In genomic region chr4:99201687-99202086, GRCh38 we compare ENCODE assay signal across 14 cellular contexts. TPM values are rescaled to one million over a fixed set of nuclear protein-coding genes. Genes with fewer than 3 reads are reported as not detected.
DNase-seq lines count a peak whose midpoint lies in the region; ATAC-seq and TF ChIP-seq lines count a peak whose summit lies in the region.
"Had no signal": no experiment of that assay in that cellular context is flagged by ENCODE, and none has a peak within 500 bp of the region (broad histone marks: within the 10 kb centered on the region; RNA-seq: fewer than 3 reads in every experiment).

No MANE protein-coding gene starts in this region.

- H3K79me2 ChIP-seq in Karpas-422 (ENCODE audit: low read length) = no peaks in the 10 kb centered on the region

- H3K36me3 ChIP-seq in Karpas-422 (ENCODE audit: insufficient read depth, low read length) (no peaks in the 10 kb centered on the region), thoracic aorta (no peaks in the 10 kb centered on the region)

- H3K27ac ChIP-seq in Karpas-422 (ENCODE audit: low read length) (no peak overlapping the region), thoracic aorta (peak overlapping the region; percentile 68 to 72)

- H3K4me1 ChIP-seq in Karpas-422 (ENCODE audit: low read length) (no peaks in the 10 kb centered on the region), thoracic aorta (ENCODE audit: control insufficient read depth in 1 of 2, low read depth in 2 of 2) (peaks cover 7 to 37% of the 10 kb centered on the region in 2 donors)

- no peaks in the 10 kb centered on the region for H4K20me1 ChIP-seq in Karpas-422 (ENCODE audit: insufficient read depth, low read depth, low read length)

- no peak overlapping the region for H3K9ac ChIP-seq in Karpas-422 (ENCODE audit: low read length)

- no peak overlapping the region for H3K4me3 ChIP-seq in Karpas-422 (ENCODE audit: low read length)
- H3K4me3 ChIP-seq in thoracic aorta = no peak overlapping the region

- DNase-seq in Karpas-422 (peak; percentile 47), dedifferentiated amniotic fluid mesenchymal stem cell (ENCODE audit: extremely low spot score) (peak; percentile 74), left kidney (ENCODE audit: low read depth, low spot score) (peak; percentile 14), thoracic aorta (ENCODE audit: low spot score) (no peak), kidney tubule cell (ENCODE audit: low spot score) (no peak), SHP77 treated with DMSO at 0.1 percent for 48 hours (lab: John Stamatoyannopoulos, UW) (no peak)
- no peak for DNase-seq in activated CD4-positive, alpha-beta T cell treated with anti-CD3 and anti-CD28 coated beads, Interleukin-2, amount 50 U/mL, for 48 hours
- DNase-seq: activated CD4-positive, alpha-beta T cell treated with anti-CD3 and anti-CD28 coated beads, Interleukin-2, amount 10 ng/mL, durations not matched to agents 7 days and 5 days; DMS79 treated with DMSO at 0.1 percent for 48 hours; natural killer cell; NCI-H1417 treated with DMSO at 0.1 percent for 48 hours; NK-92 treated with Interleukin-12 subunit alpha and Interleukin-12 subunit beta, amount 100 ng/mL, for 24 hours had no signal

- H3K4me2 ChIP-seq in Karpas-422 (ENCODE audit: low read depth, low read length, poor library complexity, severe bottlenecking) = no peak overlapping the region

- no peaks in the 10 kb centered on the region for H3K27me3 ChIP-seq in Karpas-422 (ENCODE audit: low read length)
- H3K27me3 ChIP-seq in thoracic aorta (replicated peaks; ENCODE audit: insufficient read depth) = no peaks in the 10 kb centered on the region

- H3K9me2 ChIP-seq in Karpas-422 (replicated peaks; ENCODE audit: insufficient read depth, low read length) = no peaks in the 10 kb centered on the region; the same call in 1 of the 2 replicates

- ATAC-seq in thoracic aorta (ENCODE audit: insufficient number of reproducible peaks, low FRiP score, low read depth) (peak; percentile 21), GM18873 (IDR thresholded peaks at IDR 0.05; ENCODE audit: low FRiP score, unreplicated experiment) (no peak)
- ATAC-seq: natural killer cell had no signal

- peak; percentile 33 for TF ChIP-seq CTCF in thoracic aorta (IDR thresholded peaks at IDR 0.05)

- no peak overlapping the region for H2AFZ ChIP-seq in Karpas-422 (ENCODE audit: low read length)

- no peaks in the 10 kb centered on the region for H3K9me3 ChIP-seq in Karpas-422 (ENCODE audit: low read length)
- H3K9me3 ChIP-seq in thoracic aorta = no peaks in the 10 kb centered on the region

RNA-seq across cellular contexts. Expression of gene ADH6, which starts 17.4 kb away (rescaled TPM):
- not detected in 2 replicates for total RNA-seq in Karpas-422 (2014; rRNA removed; shearing (Covaris generic); ENCODE audit: low replicate concordance)
- total RNA-seq in thoracic aorta = under 1 TPM in 1 of 2 donors, not detected in 1; 0.41 TPM
- total RNA-seq: activated CD4-positive, alpha-beta T cell treated with anti-CD3 and anti-CD28 coated beads, Interleukin-2, amount 10 ng/mL, durations not matched to agents 7 days and 5 days; dermis microvascular lymphatic vessel endothelial cell; natural killer cell had no signal

RNA-seq across cellular contexts. Expression of gene ADH4, which starts 57.6 kb away (rescaled TPM):
- total RNA-seq in Karpas-422 (2014; rRNA removed; shearing (Covaris generic); ENCODE audit: low replicate concordance) = not detected in 2 replicates
- under 1 TPM; 0.27 to 0.92 TPM for total RNA-seq in thoracic aorta
- total RNA-seq: activated CD4-positive, alpha-beta T cell treated with anti-CD3 and anti-CD28 coated beads, Interleukin-2, amount 10 ng/mL, durations not matched to agents 7 days and 5 days; dermis microvascular lymphatic vessel endothelial cell; natural killer cell had no signal

Comparison
In these comparisons a context has a peak if more than half of its experiments do, and no peak if none do; other contexts are left out.
1. DNase-seq: peak in Karpas-422 (single experiment), dedifferentiated amniotic fluid mesenchymal stem cell (single experiment) and left kidney (single experiment); none in thoracic aorta (single experiment), kidney tubule cell (single experiment), activated CD4-positive, alpha-beta T cell treated with anti-CD3 and anti-CD28 coated beads, Interleukin-2, amount 50 U/mL, for 48 hours (0 of 2) and SHP77 treated with DMSO at 0.1 percent for 48 hours (single experiment).